ENCODE assay signal across 1 cellular context in genomic region chr5:126368239-126368812, GRCh38.
TF ChIP-seq lines count a peak whose summit lies in the region.

No MANE protein-coding gene starts in this region.

TF ChIP-seq in GM23338, 12 proteins besides CTCF, POLR2A, EP300 and RAD21 (continued from another document):
- no peak for TF ChIP-seq EZH2 (IDR thresholded peaks at IDR 0.05; ENCODE audit: low read depth, unreplicated experiment)
- no peak for TF ChIP-seq CREB1 (CRISPR knock-in tag; IDR thresholded peaks at IDR 0.05; ENCODE audit: low read depth)
- TF ChIP-seq ZNF114 (CRISPR knock-in tag; IDR thresholded peaks at IDR 0.05), result no peak
- TF ChIP-seq POLR2AphosphoS5 (IDR thresholded peaks at IDR 0.05; ENCODE audit: low read depth), result no peak
- TF ChIP-seq, protein P1, sequence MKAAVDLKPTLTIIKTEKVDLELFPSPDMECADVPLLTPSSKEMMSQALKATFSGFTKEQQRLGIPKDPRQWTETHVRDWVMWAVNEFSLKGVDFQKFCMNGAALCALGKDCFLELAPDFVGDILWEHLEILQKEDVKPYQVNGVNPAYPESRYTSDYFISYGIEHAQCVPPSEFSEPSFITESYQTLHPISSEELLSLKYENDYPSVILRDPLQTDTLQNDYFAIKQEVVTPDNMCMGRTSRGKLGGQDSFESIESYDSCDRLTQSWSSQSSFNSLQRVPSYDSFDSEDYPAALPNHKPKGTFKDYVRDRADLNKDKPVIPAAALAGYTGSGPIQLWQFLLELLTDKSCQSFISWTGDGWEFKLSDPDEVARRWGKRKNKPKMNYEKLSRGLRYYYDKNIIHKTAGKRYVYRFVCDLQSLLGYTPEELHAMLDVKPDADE (IDR thresholded peaks at IDR 0.05), result no peak
- no peak for TF ChIP-seq ZNF331 (CRISPR knock-in tag; IDR thresholded peaks at IDR 0.05; ENCODE audit: low read depth)
